In the genomic region with DNA sequence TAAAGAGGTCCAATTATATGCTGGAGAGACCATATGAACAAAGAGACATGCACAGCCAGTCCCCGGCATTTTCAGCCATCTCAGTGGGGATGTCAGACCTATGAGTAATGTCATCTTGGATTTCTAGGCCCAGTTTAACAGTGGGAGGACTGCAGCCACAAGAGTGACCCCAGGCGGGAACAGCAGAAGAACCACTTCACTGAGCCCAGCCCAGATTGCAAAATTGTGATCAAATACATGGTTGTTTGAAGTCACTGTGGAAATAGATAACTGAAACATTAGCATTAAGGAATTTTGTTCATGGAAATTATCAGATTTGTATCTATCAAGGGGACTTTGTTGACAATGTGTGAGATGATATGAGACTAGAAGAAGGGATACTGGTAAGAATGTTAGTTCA, we compare ENCODE assay signal across 10 cellular contexts. TPM values are rescaled to one million over a fixed set of nuclear protein-coding genes. Genes with fewer than 3 reads are reported as not detected.
"Had no signal": no experiment of that assay in that cellular context is flagged by ENCODE, and none has a peak within 500 bp of the region (broad histone marks: within the 10 kb centered on the region; RNA-seq: fewer than 3 reads in every experiment).

No MANE protein-coding gene starts in this region.

- H3K9ac ChIP-seq: GM23248 had no signal

- H3K4me1 ChIP-seq: HAP-1 had no signal

- H3K4me3 ChIP-seq: GM23248, HAP-1 had no signal

- ATAC-seq: HCT116 had no signal

- H2AFZ ChIP-seq: GM23248 had no signal

- H3K4me1 Mint-ChIP-seq: H9 had no signal

- FAIRE-seq: H1, H54 had no signal

- H3K27ac Mint-ChIP-seq: H9, HFFc6 had no signal

- H3K36me3 ChIP-seq: HAP-1 had no signal

- DNase-seq: GM23248, GOT3, H7, H9, HCEC 1CT, HFFc6 had no signal

- H3K27ac ChIP-seq: GM23248 had no signal

- H3K9me3 ChIP-seq: HAP-1 had no signal

- H3K4me3 Mint-ChIP-seq: H9, HFFc6 had no signal

RNA-seq across cellular contexts. Expression of gene C9orf57, which starts 42.1 kb away (rescaled TPM):
- total RNA-seq: GM23248, H1, H7, H9, HFFc6 had no signal
- polyA plus RNA-seq: GM23248, H1 had no signal

RNA-seq across cellular contexts. Expression of gene GDA, which starts 46.7 kb away (rescaled TPM):
- total RNA-seq: GM23248, HFFc6 had no signal
- polyA plus RNA-seq: GM23248 had no signal
